ENCODE assay signal across 8 cellular contexts in the genomic region with DNA sequence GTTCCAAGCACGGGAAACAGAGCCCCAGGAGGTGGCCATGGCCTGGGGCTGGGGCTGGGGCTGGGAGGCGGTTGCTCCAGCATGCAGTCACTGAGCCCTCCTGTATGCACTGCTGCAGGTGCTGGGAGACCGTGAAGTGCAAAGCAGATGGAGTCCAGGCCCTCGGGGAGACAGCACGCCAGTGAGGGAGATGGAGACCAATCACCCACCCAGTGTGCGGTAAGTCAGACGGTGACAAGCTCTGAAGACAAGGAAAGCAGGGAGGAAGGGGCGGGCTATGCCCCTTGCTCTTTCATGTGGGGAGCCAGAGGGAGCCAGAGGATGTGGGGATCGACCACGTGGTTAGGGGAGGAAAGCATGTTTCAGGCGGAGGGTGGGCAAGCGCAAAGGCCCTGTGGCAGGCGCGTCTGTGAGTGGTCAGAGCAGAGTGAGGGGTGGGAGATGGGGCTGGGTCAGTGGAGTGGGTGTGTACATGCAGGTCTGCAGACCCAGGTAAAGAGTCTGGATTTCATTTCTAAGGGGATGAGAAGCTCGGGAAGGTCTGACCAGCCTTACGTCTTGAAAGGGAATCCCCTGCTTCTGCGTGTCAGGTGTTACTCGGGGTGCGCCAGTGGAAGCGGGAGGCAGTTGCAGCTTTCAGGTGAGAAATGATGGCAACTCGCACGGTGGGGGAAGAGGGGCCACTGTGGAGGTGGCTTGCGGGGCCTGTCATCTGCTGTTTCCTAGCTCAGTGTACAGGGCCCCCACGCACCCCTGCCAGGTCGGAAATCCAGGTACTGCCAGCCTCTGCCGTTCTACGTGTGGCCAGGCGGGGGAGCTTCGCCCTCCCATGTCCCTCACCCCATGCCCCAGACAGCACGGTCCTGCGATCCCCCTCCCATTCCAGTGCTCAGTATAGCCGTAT. TPM values are rescaled to one million over a fixed set of nuclear protein-coding genes. Genes with fewer than 3 reads are reported as not detected.
A peak's percentile ranks its signal among the peaks of the same experiment; 100 is the strongest.
DNase-seq lines count a peak whose midpoint lies in the region; ATAC-seq and TF ChIP-seq lines count a peak whose summit lies in the region.

No MANE protein-coding gene starts in this region.

- no peaks in the 10 kb centered on the region for H3K27me3 ChIP-seq in CD8-positive, alpha-beta memory T cell (ENCODE audit: insufficient read depth, low read length, poor library complexity, severe bottlenecking)
- H3K27me3 ChIP-seq in Karpas-422 (ENCODE audit: low read length) = no peaks in the 10 kb centered on the region
- no peaks in the 10 kb centered on the region for H3K27me3 ChIP-seq in hepatocyte
- no peaks in the 10 kb centered on the region for H3K27me3 ChIP-seq in stomach

- H3K4me2 ChIP-seq in Karpas-422 (ENCODE audit: low read depth, low read length, poor library complexity, severe bottlenecking) = no peak overlapping the region
- H3K4me2 ChIP-seq in hepatocyte = no peak overlapping the region

- DNase-seq in CD8-positive, alpha-beta memory T cell = peak in 2 of 5 donors; percentile 42 to 54
- peak; percentile 72 for DNase-seq in Karpas-422
- peak; percentile 45 for DNase-seq in activated naive CD4-positive, alpha-beta T cell treated with anti-CD3 and anti-CD28 coated beads, Interleukin-2, amount 50 U/mL, for 16 hours
- peak; percentile 42 for DNase-seq in hepatocyte (ENCODE audit: low spot score)
- peak; percentile 59 for DNase-seq in stomach
- DNase-seq in UCSD-AML1 (lab: John Stamatoyannopoulos, UW; ENCODE audit: unreplicated experiment) = no peak
- no peak for DNase-seq in DMS79 (lab: John Stamatoyannopoulos, UW)

- POLR2A ChIA-PET in CD8-positive, alpha-beta memory T cell (lab: Charles Lee) = no interaction called here

- ATAC-seq in GM18498 (IDR thresholded peaks at IDR 0.05; ENCODE audit: unreplicated experiment) = no peak

- H3K4me1 ChIP-seq in CD8-positive, alpha-beta memory T cell (ENCODE audit: insufficient read depth, low read length) = peaks cover 13% of the 10 kb centered on the region
- H3K4me1 ChIP-seq in Karpas-422 (ENCODE audit: low read length) (no peaks in the 10 kb centered on the region), hepatocyte (ENCODE audit: insufficient read depth) (no peaks in the 10 kb centered on the region), stomach (peaks cover 0 to 10% (median 5%) of the 10 kb centered on the region in 4 donors)

- no peak overlapping the region for H3K27ac ChIP-seq in CD8-positive, alpha-beta memory T cell (ENCODE audit: low read depth, low read length)
- H3K27ac ChIP-seq in Karpas-422 (ENCODE audit: low read length) (no peak overlapping the region), hepatocyte (no peak overlapping the region), stomach (no peak overlapping the region)

- H3K4me1 Mint-ChIP-seq in CD8-positive, alpha-beta memory T cell = peaks cover 11 to 24% (median 20%) of the 10 kb centered on the region in 3 donors

- 79% methylated on average over 30 of the region's 32 CpGs for WGBS in hepatocyte (ENCODE audit: low lambda C conversion rate, missing lambda C conversion rate)
- 71 to 78% (median 73%) methylated on average over 32 of the region's 32 CpGs for WGBS in stomach, 5 donors

- CTCF ChIA-PET in CD8-positive, alpha-beta memory T cell (lab: Charles Lee) = interaction anchor here (1.0 to 2.7 kb wide), 7 partner anchors 14 to 293 kb away, joined by 3 to 14 read pairs (median 5); no protein-coding TSS in a partner anchor

- H3K9me3 ChIP-seq in CD8-positive, alpha-beta memory T cell (ENCODE audit: low read length) = no peaks in the 10 kb centered on the region
- no peaks in the 10 kb centered on the region for H3K9me3 ChIP-seq in Karpas-422 (ENCODE audit: low read length)
- H3K9me3 ChIP-seq in hepatocyte (ENCODE audit: low read depth) = no peaks in the 10 kb centered on the region
- H3K9me3 ChIP-seq in stomach = no peaks in the 10 kb centered on the region

- H3K9me2 ChIP-seq in Karpas-422 (replicated peaks; ENCODE audit: insufficient read depth, low read length) (no peaks in the 10 kb centered on the region), hepatocyte (replicated peaks; ENCODE audit: insufficient read depth) (no peaks in the 10 kb centered on the region)

- no peaks in the 10 kb centered on the region for H3K36me3 ChIP-seq in CD8-positive, alpha-beta memory T cell (ENCODE audit: insufficient read depth, low read length)
- H3K36me3 ChIP-seq in Karpas-422 (ENCODE audit: insufficient read depth, low read length) (no peaks in the 10 kb centered on the region), hepatocyte (replicated peaks; ENCODE audit: insufficient read depth, low read depth) (no peaks in the 10 kb centered on the region), stomach (no peaks in the 10 kb centered on the region)

- no peak for TF ChIP-seq POLR2A in stomach (IDR thresholded peaks at IDR 0.05)

- H3K9me3 Mint-ChIP-seq in CD8-positive, alpha-beta memory T cell = no peaks in the 10 kb centered on the region

- intact Hi-C loops in stomach (cut with DNase I; ENCODE audit: low total_unique reads) = loop anchor here (10.0 kb wide), 1 partner anchor 283 kb away; no protein-coding TSS in a partner anchor

- H3K4me3 Mint-ChIP-seq in CD8-positive, alpha-beta memory T cell = peak overlapping the region in 5 of 7 donors; percentile 19 to 83 (median 36)

- TF ChIP-seq CTCF in hepatocyte (IDR thresholded peaks at IDR 0.05; ENCODE audit: poor library complexity) (peak; percentile 49), stomach (IDR thresholded peaks at IDR 0.05) (peak in 5 of 7 experiments; percentile 45 to 75 (median 58))

- H3K27ac Mint-ChIP-seq in CD8-positive, alpha-beta memory T cell = peak overlapping the region in 5 of 8 donors; percentile 54 to 95 (median 78)

- H3K9ac ChIP-seq in Karpas-422 (ENCODE audit: low read length) = no peak overlapping the region

- H3K27me3 Mint-ChIP-seq in CD8-positive, alpha-beta memory T cell = no peaks in the 10 kb centered on the region

- H4K20me1 ChIP-seq in Karpas-422 (ENCODE audit: insufficient read depth, low read depth, low read length) (no peaks in the 10 kb centered on the region), hepatocyte (ENCODE audit: insufficient read depth, poor library complexity, severe bottlenecking) (no peaks in the 10 kb centered on the region)

- no peaks in the 10 kb centered on the region for H3K36me3 Mint-ChIP-seq in CD8-positive, alpha-beta memory T cell

- H3K79me2 ChIP-seq in Karpas-422 (ENCODE audit: low read length) = no peaks in the 10 kb centered on the region
- H3K79me2 ChIP-seq in hepatocyte = no peaks in the 10 kb centered on the region

- H3K4me3 ChIP-seq in CD8-positive, alpha-beta memory T cell (ENCODE audit: low read length) = no peak overlapping the region
- no peak overlapping the region for H3K4me3 ChIP-seq in Karpas-422 (ENCODE audit: low read length)
- no peak overlapping the region for H3K4me3 ChIP-seq in hepatocyte
- no peak overlapping the region for H3K4me3 ChIP-seq in stomach

- no peak overlapping the region for H2AFZ ChIP-seq in Karpas-422 (ENCODE audit: low read length)
- no peak overlapping the region for H2AFZ ChIP-seq in hepatocyte

- no peak for TF ChIP-seq EP300 in stomach (IDR thresholded peaks at IDR 0.05)

RNA-seq across cellular contexts. Expression of a gene that starts 19.4 kb away (rescaled TPM):
- total RNA-seq in CD8-positive, alpha-beta memory T cell = 100 to 1,000 TPM; 425 to 427 TPM
- 1.4 TPM for polyA plus RNA-seq in CD8-positive, alpha-beta memory T cell
- 22.6 and 24.8 TPM in 2 replicates for total RNA-seq in Karpas-422 (2014; rRNA removed; shearing (Covaris generic); ENCODE audit: low replicate concordance)
- total RNA-seq in hepatocyte (15.2 and 20.0 TPM in 2 replicates), stomach (10 to 100 TPM in 3 of 5 donors, 1 to 10 TPM in 2; 1.2 to 30.3 (median 13.6) TPM)
- polyA plus RNA-seq in hepatocyte (40.9 and 49.7 TPM in 2 replicates), stomach (10 to 100 TPM in 2 of 3 donors, 1 to 10 TPM in 1; 6.1 to 14.9 (median 12.0) TPM)

Comparison
In these comparisons a context has a peak if more than half of its experiments do, and no peak if none do; other contexts are left out.
1. DNase-seq: peak in Karpas-422 (single experiment), activated naive CD4-positive, alpha-beta T cell treated with anti-CD3 and anti-CD28 coated beads, Interleukin-2, amount 50 U/mL, for 16 hours (single experiment), hepatocyte (single experiment) and stomach (single experiment); none in UCSD-AML1 (single experiment) and DMS79 (single experiment).
2. RNA of a gene that starts 19.4 kb away (total RNA-seq): 425 to 427 TPM in CD8-positive, alpha-beta memory T cell; 22.6 to 24.8 TPM in Karpas-422, 15.2 to 20.0 TPM in hepatocyte and 1.2 to 30.3 TPM in stomach; every median in the first group is over 10 times any median in the second.